8 cellular contexts compared by ENCODE assay signal in genomic region chr20:48823960-48824497, GRCh38. TPM values are rescaled to one million over a fixed set of nuclear protein-coding genes. Genes with fewer than 3 reads are reported as not detected.
DNase-seq lines count a peak whose midpoint lies in the region; ATAC-seq and TF ChIP-seq lines count a peak whose summit lies in the region.

No MANE protein-coding gene starts in this region.

- H3K27ac ChIP-seq in CD4-positive, alpha-beta memory T cell (ENCODE audit: low read depth, low read length), result peak overlapping the region; percentile 75

- peaks cover 66% of the 10 kb centered on the region for H3K4me1 ChIP-seq in CD4-positive, alpha-beta memory T cell (ENCODE audit: insufficient read depth, low read length)

- ATAC-seq in HG03439 (IDR thresholded peaks at IDR 0.05; ENCODE audit: unreplicated experiment), result peak; percentile 30
- no peak for ATAC-seq in GM21381 (IDR thresholded peaks at IDR 0.05; ENCODE audit: unreplicated experiment)

- H3K9me3 Mint-ChIP-seq in CD4-positive, alpha-beta memory T cell, result no peaks in the 10 kb centered on the region
- H3K9me3 Mint-ChIP-seq in activated CD4-positive, alpha-beta memory T cell treated with anti-CD3 and anti-CD28 coated beads, Interleukin-2, amount 10 ng/mL, durations not matched to agents 7 days and 5 days, result no peaks in the 10 kb centered on the region
- no peaks in the 10 kb centered on the region for H3K9me3 Mint-ChIP-seq in osteocyte (ENCODE audit: unreplicated experiment)

- H3K9me3 ChIP-seq in CD4-positive, alpha-beta memory T cell (ENCODE audit: control insufficient read depth in 1 of 2, low read length in 2 of 2), result no peaks in the 10 kb centered on the region

- intact Hi-C loops in CD4-positive, alpha-beta memory T cell (cut with micrococcal nuclease), result loop anchor here (5.0 to 10.0 kb wide), 2 partner anchors 83 to 221 kb away; partner anchors contain the start of gene CSE1L

- peak in 3 of 5 donors; percentile 29 to 83 (median 34) for DNase-seq in CD4-positive, alpha-beta memory T cell
- peak; percentile 73 for DNase-seq in activated CD4-positive, alpha-beta memory T cell treated with anti-CD3 and anti-CD28 coated beads, Interleukin-2, amount 10 ng/mL, durations not matched to agents 7 days and 5 days
- DNase-seq in fibroblast of mammary gland (ENCODE audit: low read depth) (peak; percentile 83), NCI-H524 (lab: John Stamatoyannopoulos, UW) (no peak), osteocyte (ENCODE audit: extremely low spot score, unreplicated experiment) (no peak)
- peak; percentile 49 for DNase-seq in stimulated activated CD4-positive, alpha-beta T cell treated with anti-CD3 and anti-CD28 coated beads, Interleukin-4, amount 100 ng/mL, for 1 hour

- H3K4me3 ChIP-seq in CD4-positive, alpha-beta memory T cell (ENCODE audit: low read length in 2 of 2), result peak overlapping the region; percentile 90 to 92
- H3K4me3 ChIP-seq in fibroblast of mammary gland (ENCODE audit: control insufficient read depth, low read depth, low read length), result no peak overlapping the region

- no peak for TF ChIP-seq CTCF in fibroblast of mammary gland (conservative IDR thresholded peaks at IDR 0.05; ENCODE audit: control insufficient read depth, insufficient read depth, low read depth, low read length)
- TF ChIP-seq CTCF in osteocyte (IDR thresholded peaks at IDR 0.05), result no peak

- no peaks in the 10 kb centered on the region for H3K27me3 ChIP-seq in CD4-positive, alpha-beta memory T cell (ENCODE audit: insufficient read depth, low read length)

- no peaks in the 10 kb centered on the region for H3K27me3 Mint-ChIP-seq in CD4-positive, alpha-beta memory T cell
- peaks cover 2% of the 10 kb centered on the region for H3K27me3 Mint-ChIP-seq in activated CD4-positive, alpha-beta memory T cell treated with anti-CD3 and anti-CD28 coated beads, Interleukin-2, amount 10 ng/mL, durations not matched to agents 7 days and 5 days
- H3K27me3 Mint-ChIP-seq in osteocyte (ENCODE audit: unreplicated experiment), result no peaks in the 10 kb centered on the region

- H3K36me3 Mint-ChIP-seq in CD4-positive, alpha-beta memory T cell, result peaks cover 6 to 27% of the 10 kb centered on the region in 2 donors
- peaks cover 76% of the 10 kb centered on the region for H3K36me3 Mint-ChIP-seq in activated CD4-positive, alpha-beta memory T cell treated with anti-CD3 and anti-CD28 coated beads, Interleukin-2, amount 10 ng/mL, durations not matched to agents 7 days and 5 days (ENCODE audit: low read depth)
- peaks cover 4% of the 10 kb centered on the region for H3K36me3 Mint-ChIP-seq in osteocyte (ENCODE audit: unreplicated experiment)

- CTCF ChIA-PET in CD4-positive, alpha-beta memory T cell (lab: Charles Lee; ENCODE audit: partially characterized antibody), result no interaction called here
- CTCF ChIA-PET in activated CD4-positive, alpha-beta memory T cell treated with anti-CD3 and anti-CD28 coated beads, Interleukin-2, amount 10 ng/mL, durations not matched to agents 7 days and 5 days (lab: Charles Lee), result no interaction called here

- peaks cover 4% of the 10 kb centered on the region for H3K36me3 ChIP-seq in CD4-positive, alpha-beta memory T cell (ENCODE audit: insufficient read depth, low read length)

- peaks cover 6 to 55% (median 29%) of the 10 kb centered on the region in 4 donors for H3K4me1 Mint-ChIP-seq in CD4-positive, alpha-beta memory T cell
- H3K4me1 Mint-ChIP-seq in activated CD4-positive, alpha-beta memory T cell treated with anti-CD3 and anti-CD28 coated beads, Interleukin-2, amount 10 ng/mL, durations not matched to agents 7 days and 5 days, result peaks cover 12% of the 10 kb centered on the region
- H3K4me1 Mint-ChIP-seq in osteocyte (ENCODE audit: unreplicated experiment), result peaks cover 38% of the 10 kb centered on the region

- POLR2A ChIA-PET in CD4-positive, alpha-beta memory T cell (lab: Charles Lee; ENCODE audit: partially characterized antibody), result interaction anchor here (1.5 to 2.4 kb wide), 4 partner anchors 23 to 105 kb away, joined by 3 to 12 read pairs (median 6); no protein-coding TSS in a partner anchor
- POLR2A ChIA-PET in activated CD4-positive, alpha-beta memory T cell treated with anti-CD3 and anti-CD28 coated beads, Interleukin-2, amount 10 ng/mL, durations not matched to agents 7 days and 5 days (lab: Charles Lee), result interaction anchor here (1.4 to 1.6 kb wide), 3 partner anchors 18 to 107 kb away, joined by 3 to 11 read pairs (median 5); no protein-coding TSS in a partner anchor

- peak overlapping the region in 5 of 7 donors; percentile 93 to 98 (median 97) for H3K27ac Mint-ChIP-seq in CD4-positive, alpha-beta memory T cell
- peak overlapping the region; percentile 97 for H3K27ac Mint-ChIP-seq in activated CD4-positive, alpha-beta memory T cell treated with anti-CD3 and anti-CD28 coated beads, Interleukin-2, amount 10 ng/mL, durations not matched to agents 7 days and 5 days
- H3K27ac Mint-ChIP-seq in osteocyte (ENCODE audit: unreplicated experiment), result no peak overlapping the region

- peak overlapping the region; percentile 93 to 99 (median 98) for H3K4me3 Mint-ChIP-seq in CD4-positive, alpha-beta memory T cell
- peak overlapping the region; percentile 98 for H3K4me3 Mint-ChIP-seq in activated CD4-positive, alpha-beta memory T cell treated with anti-CD3 and anti-CD28 coated beads, Interleukin-2, amount 10 ng/mL, durations not matched to agents 7 days and 5 days
- H3K4me3 Mint-ChIP-seq in osteocyte (ENCODE audit: unreplicated experiment), result no peak overlapping the region

RNA-seq across cellular contexts. Expression of gene PREX1, which starts 3.8 kb away (rescaled TPM):
- 100 to 1,000 TPM; 164 to 165 TPM for total RNA-seq in CD4-positive, alpha-beta memory T cell
- 10 to 100 TPM; 10.6 to 79.6 TPM for polyA plus RNA-seq in CD4-positive, alpha-beta memory T cell
- 100 to 1,000 TPM; 158 to 160 TPM for total RNA-seq in activated CD4-positive, alpha-beta memory T cell treated with anti-CD3 and anti-CD28 coated beads, Interleukin-2, amount 10 ng/mL, durations not matched to agents 7 days and 5 days
- total RNA-seq in osteocyte, result 22.2 and 24.2 TPM in 2 replicates

Comparison
In these comparisons a context has a peak if more than half of its experiments do, and no peak if none do; other contexts are left out.
1. DNase-seq: peak in CD4-positive, alpha-beta memory T cell (3 of 5), activated CD4-positive, alpha-beta memory T cell treated with anti-CD3 and anti-CD28 coated beads, Interleukin-2, amount 10 ng/mL, durations not matched to agents 7 days and 5 days (single experiment), fibroblast of mammary gland (single experiment) and stimulated activated CD4-positive, alpha-beta T cell treated with anti-CD3 and anti-CD28 coated beads, Interleukin-4, amount 100 ng/mL, for 1 hour (single experiment); none in NCI-H524 (0 of 2) and osteocyte (single experiment).